15 cellular contexts compared by ENCODE assay signal in genomic region chr20:50301712-50302111, GRCh38.
DNase-seq lines count a peak whose midpoint lies in the region; TF ChIP-seq lines count a peak whose summit lies in the region.
"Had no signal": no experiment of that assay in that cellular context is flagged by ENCODE, and none has a peak within 500 bp of the region (broad histone marks: within the 10 kb centered on the region; RNA-seq: fewer than 3 reads in every experiment).

No MANE protein-coding gene starts in this region.

- DNase-seq in SK-MEL-5 (ENCODE audit: low read depth, low spot score) = peak; percentile 40
- no peak for DNase-seq in vagina (ENCODE audit: extremely low spot score in 2 of 2)
- no peak for DNase-seq in SK-N-DZ (ENCODE audit: low spot score)
- no peak for DNase-seq in mesenchymal stem cell
- DNase-seq in activated naive CD4-positive, alpha-beta T cell treated with anti-CD3 and anti-CD28 coated beads, Interleukin-2, amount 10 ng/mL, durations not matched to agents 7 days and 5 days = no peak
- DNase-seq: AML-193; C1 segment of cervical spinal cord; Calu3; CD4-positive, alpha-beta T cell; DMS 273 treated with DMSO at 0.1 percent for 48 hours; HCEC 1CT; HFFc6 had no signal

- H3K27me3 ChIP-seq in BLaER1 treated with 17β-estradiol and CSF1 and Interleukin-3, amounts not matched to agents 10 nM and 100 nM = no peaks in the 10 kb centered on the region; a peak in 1 of 22 replicates
- H3K27me3 ChIP-seq in neutrophil (no peaks in the 10 kb centered on the region), vagina (no peaks in the 10 kb centered on the region), mesenchymal stem cell (ENCODE audit: control insufficient read depth in 1 of 2, insufficient read depth in 1 of 2, low read length in 2 of 2) (no peaks in the 10 kb centered on the region)

- H3K23ac ChIP-seq in mesenchymal stem cell (ENCODE audit: low read length in 2 of 2) = no peak overlapping the region

- H2AFZ ChIP-seq in mesenchymal stem cell (ENCODE audit: low read depth, low read length) = no peak overlapping the region

- H3K4me1 ChIP-seq in BLaER1 treated with 17β-estradiol and CSF1 and Interleukin-3, amounts not matched to agents 10 nM and 100 nM = peaks cover 31 to 78% (median 62%) of the 10 kb centered on the region in 10 experiments
- H3K4me1 ChIP-seq in neutrophil (ENCODE audit: control insufficient read depth in 1 of 2, insufficient read depth in 1 of 2, low read depth in 1 of 2, low read length in 1 of 2) (peaks cover 44 to 52% of the 10 kb centered on the region in 2 experiments), vagina (peaks cover 45% of the 10 kb centered on the region), mesenchymal stem cell (ENCODE audit: control insufficient read depth, insufficient read depth, low read depth, low read length) (peaks cover 26% of the 10 kb centered on the region)

- H3K27ac ChIP-seq in BLaER1 treated with 17β-estradiol and CSF1 and Interleukin-3, amounts not matched to agents 10 nM and 100 nM = no peak overlapping the region
- H3K27ac ChIP-seq in neutrophil (peak overlapping the region; percentile 23), vagina (peak overlapping the region; percentile 91), mesenchymal stem cell (ENCODE audit: low read length, poor library complexity, severe bottlenecking) (no peak overlapping the region)

- TF ChIP-seq POLR2A in vagina (IDR thresholded peaks at IDR 0.05) = no peak

- no peak overlapping the region for H4K91ac ChIP-seq in mesenchymal stem cell (ENCODE audit: low read length)

- peaks cover 28% of the 10 kb centered on the region for H3K4me1 Mint-ChIP-seq in activated naive CD4-positive, alpha-beta T cell treated with anti-CD3 and anti-CD28 coated beads, Interleukin-2, amount 10 ng/mL, durations not matched to agents 7 days and 5 days

- H3K27ac Mint-ChIP-seq in activated naive CD4-positive, alpha-beta T cell treated with anti-CD3 and anti-CD28 coated beads, Interleukin-2, amount 10 ng/mL, durations not matched to agents 7 days and 5 days = no peak overlapping the region
- H3K27ac Mint-ChIP-seq: CD4-positive, alpha-beta T cell had no signal

- TF ChIP-seq CTCF in neutrophil (IDR thresholded peaks at IDR 0.05) = no peak
- no peak for TF ChIP-seq CTCF in vagina (IDR thresholded peaks at IDR 0.05)

- no peak overlapping the region for H2AK5ac ChIP-seq in mesenchymal stem cell (ENCODE audit: low read length, severe bottlenecking)

- H3K4me2 ChIP-seq in BLaER1 treated with 17β-estradiol and CSF1 and Interleukin-3, amounts not matched to agents 10 nM and 100 nM = peak overlapping the region in 8 of 11 experiments; percentile 49 to 84 (median 74); a peak in 12 of 22 replicates
- H3K4me2 ChIP-seq in mesenchymal stem cell (ENCODE audit: low read length, poor library complexity, severe bottlenecking) = no peak overlapping the region

- H3K9ac ChIP-seq in BLaER1 treated with 17β-estradiol and CSF1 and Interleukin-3, amounts not matched to agents 10 nM and 100 nM = no peak overlapping the region
- no peak overlapping the region for H3K9ac ChIP-seq in mesenchymal stem cell (ENCODE audit: low read length)

- H4K8ac ChIP-seq in mesenchymal stem cell (ENCODE audit: low read length) = no peak overlapping the region

- no peak overlapping the region for H3K4me3 ChIP-seq in BLaER1 treated with 17β-estradiol and CSF1 and Interleukin-3, amounts not matched to agents 10 nM and 100 nM
- H3K4me3 ChIP-seq in neutrophil (ENCODE audit: low read depth in 1 of 2, low read length in 1 of 2) = no peak overlapping the region
- no peak overlapping the region for H3K4me3 ChIP-seq in vagina
- H3K4me3 ChIP-seq in mesenchymal stem cell (ENCODE audit: insufficient read depth in 1 of 2, low read depth in 1 of 2, low read length in 2 of 2) = no peak overlapping the region
- H3K4me3 ChIP-seq: GM12878 had no signal

- no peaks in the 10 kb centered on the region for H3K9me3 ChIP-seq in BLaER1 treated with 17β-estradiol and CSF1 and Interleukin-3, amounts not matched to agents 10 nM and 100 nM (replicated peaks in 1 of 11)
- H3K9me3 ChIP-seq in neutrophil = no peaks in the 10 kb centered on the region
- H3K9me3 ChIP-seq in vagina = no peaks in the 10 kb centered on the region
- H3K9me3 ChIP-seq in mesenchymal stem cell (ENCODE audit: control insufficient read depth, low read length) = no peaks in the 10 kb centered on the region

- H3K36me3 Mint-ChIP-seq in activated naive CD4-positive, alpha-beta T cell treated with anti-CD3 and anti-CD28 coated beads, Interleukin-2, amount 10 ng/mL, durations not matched to agents 7 days and 5 days = no peaks in the 10 kb centered on the region

- H2BK5ac ChIP-seq in mesenchymal stem cell (ENCODE audit: low read depth, low read length, poor library complexity, severe bottlenecking) = no peak overlapping the region

- no peak overlapping the region for H2BK120ac ChIP-seq in mesenchymal stem cell (ENCODE audit: low read depth, low read length)

- no peak overlapping the region for H3K4me3 Mint-ChIP-seq in activated naive CD4-positive, alpha-beta T cell treated with anti-CD3 and anti-CD28 coated beads, Interleukin-2, amount 10 ng/mL, durations not matched to agents 7 days and 5 days
- H3K4me3 Mint-ChIP-seq: CD4-positive, alpha-beta T cell; HFFc6 had no signal

- peaks cover 0 to 5% (median 0%) of the 10 kb centered on the region in 11 experiments; a peak in 2 of 22 replicates for H4K20me1 ChIP-seq in BLaER1 treated with 17β-estradiol and CSF1 and Interleukin-3, amounts not matched to agents 10 nM and 100 nM

- H2BK12ac ChIP-seq in mesenchymal stem cell (ENCODE audit: low read length in 2 of 2) = peak overlapping the region in 1 of 2 experiments; percentile 12

- peaks cover 31% of the 10 kb centered on the region for H3K27me3 Mint-ChIP-seq in activated naive CD4-positive, alpha-beta T cell treated with anti-CD3 and anti-CD28 coated beads, Interleukin-2, amount 10 ng/mL, durations not matched to agents 7 days and 5 days
- H3K27me3 Mint-ChIP-seq: CD4-positive, alpha-beta T cell had no signal

- no peaks in the 10 kb centered on the region for H3K79me1 ChIP-seq in mesenchymal stem cell (replicated peaks; ENCODE audit: low read length, poor library complexity, severe bottlenecking)

- H3K18ac ChIP-seq in mesenchymal stem cell (ENCODE audit: low read depth in 1 of 2, low read length in 2 of 2) = no peak overlapping the region

- no peaks in the 10 kb centered on the region for H3K36me3 ChIP-seq in BLaER1 treated with 17β-estradiol and CSF1 and Interleukin-3, amounts not matched to agents 10 nM and 100 nM
- H3K36me3 ChIP-seq in neutrophil (no peaks in the 10 kb centered on the region), vagina (no peaks in the 10 kb centered on the region), mesenchymal stem cell (ENCODE audit: control insufficient read depth in 1 of 2, insufficient read depth in 2 of 2, low read depth in 1 of 2, low read length in 2 of 2) (no peaks in the 10 kb centered on the region)

- intact Hi-C loops in vagina (cut with DNase I) = loop anchor here (10.0 kb wide), 1 partner anchor 113 kb away; no protein-coding TSS in a partner anchor

- no peak overlapping the region for H3K4ac ChIP-seq in mesenchymal stem cell (ENCODE audit: low read depth in 1 of 2, low read length in 2 of 2)

- no peaks in the 10 kb centered on the region for H3K9me3 Mint-ChIP-seq in activated naive CD4-positive, alpha-beta T cell treated with anti-CD3 and anti-CD28 coated beads, Interleukin-2, amount 10 ng/mL, durations not matched to agents 7 days and 5 days
- H3K9me3 Mint-ChIP-seq: CD4-positive, alpha-beta T cell; HFFc6 had no signal

- in situ Hi-C loops in SK-MEL-5 (cut with HindIII; ENCODE audit: low pct_unique_long_range_greater_than_20kb, low sequenced_read_pairs) = no loop called here

- CTCF ChIA-PET in activated naive CD4-positive, alpha-beta T cell treated with anti-CD3 and anti-CD28 coated beads, Interleukin-2, amount 10 ng/mL, durations not matched to agents 7 days and 5 days (lab: Charles Lee) = no interaction called here

- no peak overlapping the region for H3K14ac ChIP-seq in mesenchymal stem cell (ENCODE audit: low read length in 2 of 2)

- no peak overlapping the region for H2BK15ac ChIP-seq in mesenchymal stem cell (ENCODE audit: low read depth, poor library complexity, severe bottlenecking)

Comparison
In these comparisons a context has a peak if more than half of its experiments do, and no peak if none do; other contexts are left out.
1. H3K27ac ChIP-seq: peak in neutrophil (single experiment) and vagina (single experiment); none in BLaER1 treated with 17β-estradiol and CSF1 and Interleukin-3, amounts not matched to agents 10 nM and 100 nM (0 of 11) and mesenchymal stem cell (single experiment).